Comparison of ENCODE assay signal across 18 cellular contexts in genomic region chr4:78922207-78922606, GRCh38. TPM values are rescaled to one million over a fixed set of nuclear protein-coding genes. Genes with fewer than 3 reads are reported as not detected.
A peak's percentile ranks its signal among the peaks of the same experiment; 100 is the strongest.
DNase-seq lines count a peak whose midpoint lies in the region; ATAC-seq, FAIRE-seq and TF ChIP-seq lines count a peak whose summit lies in the region.
"Had no signal": no experiment of that assay in that cellular context is flagged by ENCODE, and none has a peak within 500 bp of the region (broad histone marks: within the 10 kb centered on the region; RNA-seq: fewer than 3 reads in every experiment).

No MANE protein-coding gene starts in this region.

- H3K27me3 ChIP-seq in K562 (ENCODE audit: control insufficient read depth in 2 of 2, insufficient read depth in 2 of 2, low read length in 2 of 2) (no peaks in the 10 kb centered on the region), stomach (no peaks in the 10 kb centered on the region)
- H3K27me3 ChIP-seq: gastrocnemius medialis had no signal

- no peak overlapping the region for H3K4me2 ChIP-seq in K562 (ENCODE audit: insufficient read depth, low read length)
- H3K4me2 ChIP-seq: SK-N-SH had no signal

- intact Hi-C loops in K562 (cut with micrococcal nuclease) (loop anchor here (5.0 kb wide), 1 partner anchor 310 kb away; no protein-coding TSS in a partner anchor), stomach (cut with DNase I; ENCODE audit: low total_unique reads) (no loop called here)

- POLR2A ChIA-PET in AG04449 (lab: Yijun Ruan, JAX) = no interaction called here
- POLR2A ChIA-PET in K562 (lab: Yijun Ruan, JAX) = interaction anchor here (0.6 to 2.1 kb wide), 3 partner anchors 10 to 129 kb away, joined by 3 to 7 read pairs (median 3); no protein-coding TSS in a partner anchor

- no peak for TF ChIP-seq POLR2A in K562 (conservative IDR thresholded peaks at IDR 0.05)
- TF ChIP-seq POLR2A in stomach (IDR thresholded peaks at IDR 0.05) = no peak

- H3K36me3 ChIP-seq in K562 (ENCODE audit: control insufficient read depth, insufficient read depth, low read length) = peaks cover 56% of the 10 kb centered on the region
- peaks cover 0 to 26% (median 15%) of the 10 kb centered on the region in 4 donors for H3K36me3 ChIP-seq in stomach
- H3K36me3 ChIP-seq: thoracic aorta had no signal

- H3K9me3 ChIP-seq in K562 (replicated peaks; ENCODE audit: control insufficient read depth, insufficient read depth, low read depth, low read length) (no peaks in the 10 kb centered on the region), stomach (no peaks in the 10 kb centered on the region)
- H3K9me3 ChIP-seq: gastrocnemius medialis, SK-N-SH, thoracic aorta had no signal

- in situ Hi-C loops in K562 (cut with MboI) = no loop called here

- BruUV-seq in K562 (replicated peaks; lab: Mats Ljungman, UMichigan) = no TSS peak

- H3K27ac ChIP-seq in K562 (ENCODE audit: extremely low read depth, low read depth, low read length) = no peak overlapping the region
- no peak overlapping the region for H3K27ac ChIP-seq in stomach
- H3K27ac ChIP-seq: gastrocnemius medialis, thoracic aorta had no signal

- H4K20me1 ChIP-seq in K562 (replicated peaks; ENCODE audit: control insufficient read depth, insufficient read depth, low read length) = no peaks in the 10 kb centered on the region

- H3K4me1 ChIP-seq in K562 (replicated peaks in 1 of 2; ENCODE audit: control insufficient read depth in 2 of 2, insufficient read depth in 2 of 2, low read length in 2 of 2) (peaks cover 0 to 2% of the 10 kb centered on the region in 2 experiments; a peak in 1 of 5 replicates), stomach (no peaks in the 10 kb centered on the region)
- H3K4me1 ChIP-seq: gastrocnemius medialis had no signal

- no peak overlapping the region for H2AFZ ChIP-seq in K562 (ENCODE audit: low read depth, low read length)

- TF ChIP-seq RAD21 in K562 (CRISPR knock-in tag; conservative IDR thresholded peaks at IDR 0.05 in 1 of 2, IDR thresholded peaks at IDR 0.05 in 1 of 2) = no peak

- H3K4me3 ChIP-seq in AG04449 (ENCODE audit: low read depth, low read length) (no peak overlapping the region), K562 (no peak overlapping the region), stomach (no peak overlapping the region)
- H3K4me3 ChIP-seq: gastrocnemius medialis, thoracic aorta had no signal

- no peaks in the 10 kb centered on the region for H3K79me2 ChIP-seq in K562 (ENCODE audit: control insufficient read depth, insufficient read depth, low read length)

- CTCF ChIA-PET in AG04449 (lab: Yijun Ruan, JAX) = interaction anchor here (1.1 to 1.6 kb wide), 3 partner anchors 9 to 963 kb away, joined by 3 to 4 read pairs (median 3); no protein-coding TSS in a partner anchor
- CTCF ChIA-PET in K562 (lab: Yijun Ruan, JAX; ENCODE audit: low intra/inter-chr PET ratio) = no interaction called here

- peak; percentile 35 for FAIRE-seq in K562 (lab: Jason Lieb, UNC)

- no peak for TF ChIP-seq CTCF in AG04449 (IDR thresholded peaks at IDR 0.05; ENCODE audit: insufficient read depth, low read length, missing control alignments)
- TF ChIP-seq CTCF in K562 (IDR thresholded peaks at IDR 0.05 in 2 of 3, conservative IDR thresholded peaks at IDR 0.05 in 1 of 3; ENCODE audit: insufficient read depth in 2 of 3, low read depth in 1 of 3, low read length in 3 of 3) = no peak
- TF ChIP-seq CTCF in stomach (IDR thresholded peaks at IDR 0.05) = no peak

- no peaks in the 10 kb centered on the region for H3K9me1 ChIP-seq in K562 (ENCODE audit: control insufficient read depth, insufficient read depth, low read length)

- DNase-seq in AG04449 (ENCODE audit: low read depth, low spot score) (peak; percentile 19), H4 (ENCODE audit: low spot score) (peak; percentile 8), K562 (ENCODE audit: extremely low read depth in 1 of 4, low spot score in 3 of 4) (no peak), foreskin melanocyte (peak; percentile 13), NCI-H345 treated with DMSO at 0.1 percent for 48 hours (lab: John Stamatoyannopoulos, UW; ENCODE audit: unreplicated experiment) (no peak), stomach (no peak)
- DNase-seq in stimulated activated naive CD8-positive, alpha-beta T cell treated with anti-CD3 and anti-CD28 coated beads, Interleukin-15, Interleukin-2, amounts not matched to agents 100 U/mL and 50 U/mL, for 24 hours = no peak
- no peak for DNase-seq in stimulated activated CD4-positive, alpha-beta T cell treated with anti-CD3 and anti-CD28 coated beads, Interleukin-4, amount 100 ng/mL, for 24 hours
- DNase-seq: 8988T; CD8-positive, alpha-beta T cell; DND-41; effector memory CD8-positive, alpha-beta T cell; gastrocnemius medialis; left colon; NCI-H146; SK-N-SH; T1000 had no signal

- no peak for ATAC-seq in K562
- no peak for ATAC-seq in stimulated activated naive CD8-positive, alpha-beta T cell treated with anti-CD3 and anti-CD28 coated beads, Interleukin-15, Interleukin-2, amounts not matched to agents 100 U/mL and 50 U/mL, for 24 hours
- ATAC-seq: CD8-positive, alpha-beta T cell; effector memory CD8-positive, alpha-beta T cell; gastrocnemius medialis; left colon had no signal

- H3K9ac ChIP-seq in K562 (ENCODE audit: insufficient read depth in 1 of 2, low read depth in 2 of 2, low read length in 2 of 2) = no peak overlapping the region
- H3K9ac ChIP-seq: SK-N-SH had no signal

- TF ChIP-seq EP300 in K562 (IDR thresholded peaks at IDR 0.05; ENCODE audit: low read length) (no peak), stomach (IDR thresholded peaks at IDR 0.05) (no peak)

- WGBS in K562 (ENCODE audit: insufficient coverage, low coverage, missing lambda C conversion rate) = 67% methylated on average over 4 of the region's 4 CpGs
- WGBS in stomach, 5 donors = 80 to 94% (median 90%) methylated on average over 4 of the region's 4 CpGs

TF ChIP-seq in K562, 482 proteins besides CTCF, POLR2A, EP300 and RAD21 (continues in another document):
- TF ChIP-seq ZNF140 (CRISPR knock-in tag; IDR thresholded peaks at IDR 0.05) = no peak
- TF ChIP-seq NFIC (IDR thresholded peaks at IDR 0.05) = no peak
- no peak for TF ChIP-seq ZNF408 (CRISPR knock-in tag; IDR thresholded peaks at IDR 0.05; ENCODE audit: low read depth)
- no peak for TF ChIP-seq NFRKB (IDR thresholded peaks at IDR 0.05; ENCODE audit: low read depth)
- no peak for TF ChIP-seq ZBTB11 (CRISPR knock-in tag; IDR thresholded peaks at IDR 0.05)
- TF ChIP-seq TAF7 (tag; IDR thresholded peaks at IDR 0.05) = no peak
- no peak for TF ChIP-seq POLR3G (IDR thresholded peaks at IDR 0.05; ENCODE audit: extremely low read depth, insufficient read length, insufficient replicate concordance)
- no peak for TF ChIP-seq E2F3 (CRISPR knock-in tag; IDR thresholded peaks at IDR 0.05)
- TF ChIP-seq FOSL1 (tag; conservative IDR thresholded peaks at IDR 0.05) = no peak
- TF ChIP-seq IFI16 (CRISPR knock-in tag; IDR thresholded peaks at IDR 0.05) = no peak

RNA-seq across cellular contexts. Expression of gene PAQR3, which starts 17.0 kb away (rescaled TPM):
- total RNA-seq in H4 (2014; rRNA removed; shearing (Covaris generic)) = 13.9 and 22.5 TPM in 2 replicates
- 30.4 and 87.1 TPM in 2 replicates for total RNA-seq in K562 (2011; cell fraction: chromatin; rRNA removed; ENCODE audit: low replicate concordance)
- 11.0 and 17.4 TPM in 2 replicates for total RNA-seq in K562 (2011; cell fraction: nucleolus; rRNA removed)
- total RNA-seq in K562 (2011; cell fraction: nucleoplasm; rRNA removed) = 43.8 and 82.7 TPM in 2 replicates
- total RNA-seq in K562 (2014; rRNA removed) (15.3 and 21.6 TPM in 2 replicates), K562 (2014; rRNA removed; fragmentation: Illumina TruSeq; extraction: Trizol) (37.5 TPM in 2 replicates), K562 (2015; rRNA removed; fragmentation: Illumina TruSeq; extraction: Trizol) (27.6 and 31.6 TPM in 2 replicates), K562 (2021) (33.1 and 33.9 TPM in 2 replicates), stomach (10 to 100 TPM in 3 of 5 donors, 1 to 10 TPM in 2; 2.5 to 33.8 (median 14.3) TPM)
- polyA plus RNA-seq in K562 (2011; rRNA removed) (56.1 and 77.1 TPM in 2 replicates), K562 (2014; fragmentation: Illumina TruSeq; extraction: Trizol) (29.7 and 32.8 TPM in 2 replicates), K562 (2014; fragmentation: Nextera tagmentation; extraction: Ambion mirVana) (10 to 100 TPM; 10.7 to 12.7 TPM), K562 (2014; rRNA removed) (20.5 and 31.8 TPM in 2 replicates), stomach (1 to 10 TPM; 1.7 to 3.3 (median 2.4) TPM)
- 20.8 and 58.9 TPM in 2 replicates for polyA plus RNA-seq in K562 (2011; cell fraction: cytosol; rRNA removed)
- polyA plus RNA-seq in K562 (2011; cell fraction: nucleus; rRNA removed) = 63.4 and 98.2 TPM in 2 replicates
- 29.2 and 31.4 TPM in 2 replicates for polyA plus RNA-seq in K562 (2012)
- polyA minus RNA-seq in K562 (2011; rRNA and poly(A)+ RNA removed) = 99.5 and 126 TPM in 2 replicates
- 40.8 and 41.1 TPM in 2 replicates for polyA minus RNA-seq in K562 (2011; cell fraction: cytosol; rRNA and poly(A)+ RNA removed)
- 32.9 and 52.4 TPM in 2 replicates for polyA minus RNA-seq in K562 (2011; cell fraction: nucleus; rRNA and poly(A)+ RNA removed)

Comparison
In these comparisons a context has a peak if more than half of its experiments do, and no peak if none do; other contexts are left out.
1. DNase-seq: peak in AG04449 (single experiment), H4 (single experiment) and foreskin melanocyte (single experiment); none in K562 (0 of 4), stimulated activated naive CD8-positive, alpha-beta T cell treated with anti-CD3 and anti-CD28 coated beads, Interleukin-15, Interleukin-2, amounts not matched to agents 100 U/mL and 50 U/mL, for 24 hours (single experiment), NCI-H345 treated with DMSO at 0.1 percent for 48 hours (single experiment), stimulated activated CD4-positive, alpha-beta T cell treated with anti-CD3 and anti-CD28 coated beads, Interleukin-4, amount 100 ng/mL, for 24 hours (single experiment) and stomach (single experiment).